ENCODE assay signal across 10 cellular contexts in the genomic region with DNA sequence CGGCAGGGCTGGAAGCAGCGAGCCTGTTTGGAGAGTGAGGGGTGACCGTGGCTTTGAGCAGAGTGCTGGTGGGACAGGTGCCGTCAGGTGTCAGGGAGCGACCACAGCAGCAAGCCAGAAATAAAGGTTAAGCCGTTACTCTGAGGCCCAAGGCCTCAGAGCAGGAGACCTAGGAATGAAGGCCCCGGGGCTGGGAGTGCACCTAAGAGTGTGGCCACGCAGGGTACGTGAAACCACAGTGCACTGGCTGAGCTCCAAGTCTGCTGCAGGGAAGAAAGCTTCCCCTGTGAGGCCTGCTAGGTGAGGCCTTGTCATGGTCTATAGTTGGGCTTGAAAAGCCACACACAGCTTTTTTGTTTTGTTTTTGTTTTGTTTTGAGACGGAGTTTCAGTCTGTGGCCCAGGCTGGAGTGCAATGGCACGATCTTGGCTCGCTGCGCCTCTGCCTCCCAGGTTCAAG. TPM values are rescaled to one million over a fixed set of nuclear protein-coding genes. Genes with fewer than 3 reads are reported as not detected.
DNase-seq lines count a peak whose midpoint lies in the region; ATAC-seq and TF ChIP-seq lines count a peak whose summit lies in the region.
"Had no signal": no experiment of that assay in that cellular context is flagged by ENCODE, and none has a peak within 500 bp of the region (broad histone marks: within the 10 kb centered on the region; RNA-seq: fewer than 3 reads in every experiment).

No MANE protein-coding gene starts in this region.

- no peak overlapping the region for H2BK5ac ChIP-seq in mesenchymal stem cell (ENCODE audit: low read depth, low read length, poor library complexity, severe bottlenecking)

- H3K18ac ChIP-seq in mesenchymal stem cell (ENCODE audit: low read depth in 1 of 2, low read length in 2 of 2), result no peak overlapping the region

- H3K27me3 ChIP-seq in mesenchymal stem cell (ENCODE audit: control insufficient read depth in 1 of 2, insufficient read depth in 1 of 2, low read length in 2 of 2), result no peaks in the 10 kb centered on the region
- H3K27me3 ChIP-seq in uterus, result no peaks in the 10 kb centered on the region
- H3K27me3 ChIP-seq in GM23338 (ENCODE audit: insufficient read depth), result no peaks in the 10 kb centered on the region

- H3K36me3 Mint-ChIP-seq in activated naive CD8-positive, alpha-beta T cell, result peaks cover 5% of the 10 kb centered on the region
- peaks cover 53% of the 10 kb centered on the region for H3K36me3 Mint-ChIP-seq in GM23338 (ENCODE audit: low read depth)

- H3K4me1 Mint-ChIP-seq in activated naive CD8-positive, alpha-beta T cell (ENCODE audit: low read depth), result peaks cover 54% of the 10 kb centered on the region
- no peaks in the 10 kb centered on the region for H3K4me1 Mint-ChIP-seq in GM23338

- H3K27ac Mint-ChIP-seq in activated naive CD8-positive, alpha-beta T cell, result peak overlapping the region; percentile 91
- H3K27ac Mint-ChIP-seq in GM23338, result no peak overlapping the region

- no peak overlapping the region for H3K4me3 ChIP-seq in GM12864 (ENCODE audit: low read depth, low read length)
- H3K4me3 ChIP-seq in mesenchymal stem cell (ENCODE audit: insufficient read depth in 1 of 2, low read depth in 1 of 2, low read length in 2 of 2), result no peak overlapping the region
- H3K4me3 ChIP-seq in uterus, result no peak overlapping the region
- H3K4me3 ChIP-seq in GM23338, result no peak overlapping the region
- H3K4me3 ChIP-seq: skin epidermis had no signal

- no peak overlapping the region for H3K9ac ChIP-seq in mesenchymal stem cell (ENCODE audit: low read length)
- H3K9ac ChIP-seq: SK-N-SH had no signal

- peaks cover 9% of the 10 kb centered on the region for H3K79me1 ChIP-seq in mesenchymal stem cell (replicated peaks; ENCODE audit: low read length, poor library complexity, severe bottlenecking)

- no peaks in the 10 kb centered on the region for H3K79me2 ChIP-seq in GM23338 (replicated peaks; ENCODE audit: insufficient read depth)

- H3K4me2 ChIP-seq in mesenchymal stem cell (ENCODE audit: low read length, poor library complexity, severe bottlenecking), result no peak overlapping the region
- no peak overlapping the region for H3K4me2 ChIP-seq in GM23338
- H3K4me2 ChIP-seq: SK-N-SH had no signal

- no peak overlapping the region for H3K14ac ChIP-seq in mesenchymal stem cell (ENCODE audit: low read length in 2 of 2)

- H3K9me3 ChIP-seq in mesenchymal stem cell (ENCODE audit: control insufficient read depth, low read length) (no peaks in the 10 kb centered on the region), uterus (no peaks in the 10 kb centered on the region)
- H3K9me3 ChIP-seq: SK-N-SH had no signal

- no peak overlapping the region for H2BK120ac ChIP-seq in mesenchymal stem cell (ENCODE audit: low read depth, low read length)

- no peak for TF ChIP-seq CTCF in GM12864 (IDR thresholded peaks at IDR 0.05; ENCODE audit: low read depth, low read length, missing control alignments)
- TF ChIP-seq CTCF in uterus (IDR thresholded peaks at IDR 0.05), result no peak
- no peak for TF ChIP-seq CTCF in GM23338 (conservative IDR thresholded peaks at IDR 0.05; ENCODE audit: low read depth in 2 of 2)

- no peak overlapping the region for H4K91ac ChIP-seq in mesenchymal stem cell (ENCODE audit: low read length)

- H3K4me3 Mint-ChIP-seq in activated naive CD8-positive, alpha-beta T cell, result peak overlapping the region; percentile 40
- no peak overlapping the region for H3K4me3 Mint-ChIP-seq in GM23338

- peaks cover 4% of the 10 kb centered on the region for H3K4me1 ChIP-seq in mesenchymal stem cell (ENCODE audit: control insufficient read depth, insufficient read depth, low read depth, low read length)
- no peaks in the 10 kb centered on the region for H3K4me1 ChIP-seq in uterus
- no peaks in the 10 kb centered on the region for H3K4me1 ChIP-seq in GM23338 (ENCODE audit: insufficient read depth)

- TF ChIP-seq POLR2A in uterus (IDR thresholded peaks at IDR 0.05), result no peak

- H3K36me3 ChIP-seq in mesenchymal stem cell (ENCODE audit: control insufficient read depth in 1 of 2, insufficient read depth in 2 of 2, low read depth in 1 of 2, low read length in 2 of 2) (peaks cover 44 to 84% of the 10 kb centered on the region in 2 experiments), uterus (no peaks in the 10 kb centered on the region), GM23338 (ENCODE audit: insufficient read depth) (no peaks in the 10 kb centered on the region)

- H3K27me3 Mint-ChIP-seq in activated naive CD8-positive, alpha-beta T cell, result no peaks in the 10 kb centered on the region
- H3K27me3 Mint-ChIP-seq in GM23338 (ENCODE audit: insufficient read depth, low read depth, poor library complexity), result peaks cover 4% of the 10 kb centered on the region

- intact Hi-C loops in uterus (cut with DNase I; ENCODE audit: low total_unique reads), result no loop called here

- H2BK15ac ChIP-seq in mesenchymal stem cell (ENCODE audit: low read depth, poor library complexity, severe bottlenecking), result no peak overlapping the region

- no peak overlapping the region for H3K4ac ChIP-seq in mesenchymal stem cell (ENCODE audit: low read depth in 1 of 2, low read length in 2 of 2)

- H3F3A ChIP-seq in GM23338 (replicated peaks; ENCODE audit: low read depth), result no peaks in the 10 kb centered on the region

- H2AFZ ChIP-seq in mesenchymal stem cell (ENCODE audit: low read depth, low read length) (no peak overlapping the region), GM23338 (no peak overlapping the region)

- no peaks in the 10 kb centered on the region for H3K9me3 Mint-ChIP-seq in activated naive CD8-positive, alpha-beta T cell (ENCODE audit: low read depth)
- no peaks in the 10 kb centered on the region; the same call in 2 of the 3 replicates for H3K9me3 Mint-ChIP-seq in GM23338

- no peaks in the 10 kb centered on the region for H4K20me1 ChIP-seq in GM23338 (replicated peaks; ENCODE audit: insufficient read depth)

- no peaks in the 10 kb centered on the region for H3K9me2 ChIP-seq in GM23338 (ENCODE audit: insufficient read depth)
- H3K9me2 ChIP-seq: SK-N-SH had no signal

- H3K23ac ChIP-seq in mesenchymal stem cell (ENCODE audit: low read length in 2 of 2), result no peak overlapping the region

- H3K27ac ChIP-seq in mesenchymal stem cell (ENCODE audit: low read length, poor library complexity, severe bottlenecking) (no peak overlapping the region), uterus (no peak overlapping the region), GM23338 (ENCODE audit: low read depth) (no peak overlapping the region)

- no peak for ATAC-seq in GM23338

- DNase-seq in GM12864 (ENCODE audit: low read depth) (peak; percentile 83), T follicular helper cell (ENCODE audit: low read depth) (peak; percentile 70), mesenchymal stem cell (no peak), uterus (no peak), HuH-7 (ENCODE audit: low spot score) (no peak), GM23338 (ENCODE audit: low spot score) (no peak)
- peak; percentile 50 to 64 (median 58) for DNase-seq in stimulated activated CD4-positive, alpha-beta T cell treated with anti-CD3 and anti-CD28 coated beads, Interleukin-12 subunit alpha, Interleukin-12 subunit beta, amount 100 ng/mL, for 48 hours (ENCODE audit: low read depth in 2 of 3, low spot score in 1 of 3)
- DNase-seq: SK-N-SH had no signal

- H2BK12ac ChIP-seq in mesenchymal stem cell (ENCODE audit: low read length in 2 of 2), result no peak overlapping the region

- 91% methylated on average over 13 of the region's 13 CpGs for WGBS in mesenchymal stem cell

- no peak overlapping the region for H4K8ac ChIP-seq in mesenchymal stem cell (ENCODE audit: low read length)

- H2AK5ac ChIP-seq in mesenchymal stem cell (ENCODE audit: low read length, severe bottlenecking), result no peak overlapping the region

TF ChIP-seq in GM23338, 12 proteins besides CTCF, POLR2A, EP300 and RAD21 (continues in another document):
- TF ChIP-seq STAT1 (IDR thresholded peaks at IDR 0.05; ENCODE audit: unreplicated experiment), result no peak
- no peak for TF ChIP-seq JUNB (IDR thresholded peaks at IDR 0.05; ENCODE audit: unreplicated experiment)

RNA-seq across cellular contexts. Expression of gene CLUAP1, which starts 8.7 kb away (rescaled TPM):
- 11.7 TPM for polyA plus RNA-seq in mesenchymal stem cell (2013, experiment 1 of 2)
- polyA plus RNA-seq in mesenchymal stem cell (2013, experiment 2 of 2), result 11.8 TPM
- total RNA-seq in uterus, result 10 to 100 TPM; 33.9 to 55.0 (median 43.1) TPM
- total RNA-seq in GM23338 (2014; rRNA removed; shearing (Covaris generic)), result 3.8 and 7.8 TPM in 2 replicates
- polyA plus RNA-seq in GM23338 (2016; fragmentation: Nextera tagmentation; extraction: Ambion mirVana), result 10.9 and 11.3 TPM in 2 replicates

RNA-seq across cellular contexts. Expression of gene C16orf90, which starts 14.2 kb away (rescaled TPM):
- polyA plus RNA-seq in mesenchymal stem cell (2013, experiment 1 of 2), result not detected
- not detected for polyA plus RNA-seq in mesenchymal stem cell (2013, experiment 2 of 2)
- not detected for total RNA-seq in uterus
- total RNA-seq in GM23338 (2014; rRNA removed; shearing (Covaris generic)), result not detected in 2 replicates
- not detected in 2 replicates for polyA plus RNA-seq in GM23338 (2016; fragmentation: Nextera tagmentation; extraction: Ambion mirVana)
- polyA plus RNA-seq: SK-N-SH had no signal

Comparison
In these comparisons a context has a peak if more than half of its experiments do, and no peak if none do; other contexts are left out.
1. DNase-seq: peak in GM12864 (single experiment), T follicular helper cell (single experiment) and stimulated activated CD4-positive, alpha-beta T cell treated with anti-CD3 and anti-CD28 coated beads, Interleukin-12 subunit alpha, Interleukin-12 subunit beta, amount 100 ng/mL, for 48 hours (3 of 3); none in mesenchymal stem cell (single experiment), uterus (0 of 2), HuH-7 (single experiment) and GM23338 (single experiment).